8 cellular contexts compared by ENCODE assay signal in genomic region chr6:1381397-1382330, GRCh38. TPM values are rescaled to one million over a fixed set of nuclear protein-coding genes. Genes with fewer than 3 reads are reported as not detected.
A peak's percentile ranks its signal among the peaks of the same experiment; 100 is the strongest.
DNase-seq lines count a peak whose midpoint lies in the region; FAIRE-seq lines count a peak whose summit lies in the region.

No MANE protein-coding gene starts in this region.

- H3K9ac ChIP-seq in SK-N-MC (ENCODE audit: insufficient read length) (no peak overlapping the region), skeletal muscle satellite cell (ENCODE audit: low read depth, low read length) (no peak overlapping the region)

- H3K4me2 ChIP-seq in skeletal muscle satellite cell (ENCODE audit: low read length): peak overlapping the region; percentile 79

- no peak overlapping the region for H3K27ac ChIP-seq in SK-N-MC

- H3K27me3 ChIP-seq in skeletal muscle satellite cell (ENCODE audit: control insufficient read depth, insufficient read depth, low read length): peaks cover 95% of the 10 kb centered on the region

- DNase-seq in A172 (ENCODE audit: low spot score) (peak; percentile 18), GM19239 (ENCODE audit: insufficient read length, low spot score) (peak; percentile 74), SK-N-MC (ENCODE audit: low read depth, low spot score) (no peak), hypothalamus (lab: John Stamatoyannopoulos, UW) (peak in 32 of 51 donors; percentile 4 to 64 (median 17)), NCI-H187 treated with DMSO at 0.1 percent for 48 hours (lab: John Stamatoyannopoulos, UW) (no peak), NCI-H146 treated with DMSO at 0.1 percent for 48 hours (lab: John Stamatoyannopoulos, UW; ENCODE audit: unreplicated experiment) (no peak)
- DNase-seq in activated naive CD8-positive, alpha-beta T cell treated with anti-CD3 and anti-CD28 coated beads, Interleukin-2, amount 50 U/mL, for 16 hours (ENCODE audit: low read depth, low spot score): peak; percentile 36

- H3K9me3 ChIP-seq in SK-N-MC (ENCODE audit: low read depth, low read length) (no peaks in the 10 kb centered on the region), skeletal muscle satellite cell (replicated peaks; ENCODE audit: low read length) (no peaks in the 10 kb centered on the region)

- no peak for FAIRE-seq in GM19239 (lab: Jason Lieb, UNC)

- H3K36me3 ChIP-seq in SK-N-MC (ENCODE audit: insufficient read depth, low read length): no peaks in the 10 kb centered on the region
- H3K36me3 ChIP-seq in skeletal muscle satellite cell (ENCODE audit: insufficient read depth, low read length): no peaks in the 10 kb centered on the region

- peak overlapping the region; percentile 67 for H3K4me3 ChIP-seq in SK-N-MC
- peak overlapping the region; percentile 55 for H3K4me3 ChIP-seq in skeletal muscle satellite cell (ENCODE audit: low read length)

- peaks cover 9% of the 10 kb centered on the region for H3K4me1 ChIP-seq in skeletal muscle satellite cell (ENCODE audit: control insufficient read depth, insufficient read depth, low read length)

RNA-seq across cellular contexts. Expression of gene FOXF2, which starts 7.7 kb away (rescaled TPM):
- total RNA-seq in A172 (2014; rRNA removed; shearing (Covaris generic)): not detected in 2 replicates
- 2.3 and 4.4 TPM in 2 replicates for total RNA-seq in skeletal muscle satellite cell (2012; rRNA removed)

Comparison
In these comparisons a context has a peak if more than half of its experiments do, and no peak if none do; other contexts are left out.
1. DNase-seq: peak in A172 (single experiment), GM19239 (single experiment), activated naive CD8-positive, alpha-beta T cell treated with anti-CD3 and anti-CD28 coated beads, Interleukin-2, amount 50 U/mL, for 16 hours (single experiment) and hypothalamus (32 of 51); none in SK-N-MC (single experiment), NCI-H187 treated with DMSO at 0.1 percent for 48 hours (single experiment) and NCI-H146 treated with DMSO at 0.1 percent for 48 hours (single experiment).